In the genomic region with DNA sequence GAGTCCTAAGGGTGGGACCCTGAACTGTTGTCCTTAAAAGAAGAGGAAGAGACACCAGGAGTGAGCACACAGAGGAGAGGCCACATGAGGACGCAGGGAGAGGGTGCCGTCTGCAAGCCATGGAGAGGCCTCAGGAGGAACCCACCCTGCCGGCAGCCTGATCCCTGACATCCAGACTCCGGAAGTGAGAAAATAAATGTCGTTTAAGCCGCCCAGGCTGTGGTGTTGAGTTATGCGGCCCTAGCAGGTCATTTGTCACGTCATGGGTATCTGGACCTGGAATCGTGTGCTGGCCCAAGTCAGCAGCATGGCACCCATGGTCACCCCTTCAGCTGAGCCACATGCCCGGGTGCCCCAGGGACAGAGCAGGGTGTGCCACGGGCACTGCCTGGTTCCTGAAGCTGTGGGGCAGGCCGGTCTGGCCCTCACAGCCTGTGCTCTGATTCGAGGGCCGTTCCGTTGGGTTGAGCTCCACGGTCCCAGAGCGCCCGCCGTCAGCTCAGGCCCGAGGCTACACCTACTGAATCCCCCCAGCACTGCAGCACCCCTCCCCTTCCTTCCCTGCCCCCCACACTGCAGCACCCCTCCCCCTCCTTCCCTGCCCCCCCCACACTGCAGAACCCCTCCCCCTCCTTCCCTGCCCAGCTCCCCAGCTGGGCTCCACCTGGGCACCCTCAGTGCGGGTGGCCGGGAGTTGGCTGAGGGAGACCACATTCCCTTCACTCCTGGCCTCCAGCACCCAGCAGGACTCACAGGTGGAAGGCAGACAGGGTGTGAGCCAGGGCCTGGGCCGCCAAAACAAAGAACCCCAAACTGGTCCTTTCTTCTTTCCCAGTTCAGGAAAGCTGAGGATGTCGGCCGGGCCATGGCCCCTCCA, we compare ENCODE assay signal across 11 cellular contexts. TPM values are rescaled to one million over a fixed set of nuclear protein-coding genes. Genes with fewer than 3 reads are reported as not detected.
A peak's percentile ranks its signal among the peaks of the same experiment; 100 is the strongest.
DNase-seq lines count a peak whose midpoint lies in the region; ATAC-seq, FAIRE-seq and TF ChIP-seq lines count a peak whose summit lies in the region.
"Had no signal": no experiment of that assay in that cellular context is flagged by ENCODE, and none has a peak within 500 bp of the region (broad histone marks: within the 10 kb centered on the region; RNA-seq: fewer than 3 reads in every experiment).

No MANE protein-coding gene starts in this region.

- no peak overlapping the region for H2BK12ac ChIP-seq in H1 (ENCODE audit: low read depth, low read length)

- ATAC-seq in activated CD4-positive, alpha-beta T cell treated with anti-CD3 and anti-CD28 coated beads for 36 hours = no peak

- WGBS in H1 (ENCODE audit: extremely low coverage in 1 of 2, insufficient coverage in 1 of 2, insufficient read length in 1 of 2, insufficient replicate concordance in 2 of 2, low coverage in 1 of 2, low lambda C conversion rate in 2 of 2, missing lambda C conversion rate in 1 of 2), 2 experiments = 92% methylated on average over 18 of the region's 25 CpGs; no CpG with 5 or more reads in 1 of the 2 experiments
- 69 to 79% (median 77%) methylated on average over 19 to 25 of the region's 25 CpGs for WGBS in spleen, 5 donors
- WGBS in ovary, 3 donors = 69 to 81% (median 71%) methylated on average over 15 to 25 of the region's 25 CpGs

- H2AFZ ChIP-seq in H1 (ENCODE audit: low read length) = no peak overlapping the region

- no peak overlapping the region for H3K9ac ChIP-seq in H1 (replicated peaks in 1 of 4; ENCODE audit: extremely low read depth in 1 of 4, low read depth in 3 of 4, low read length in 3 of 4)

- H3K4me3 Mint-ChIP-seq in activated CD4-positive, alpha-beta T cell treated with anti-CD3 and anti-CD28 coated beads for 36 hours = no peak overlapping the region

- CTCF ChIA-PET in activated CD4-positive, alpha-beta T cell treated with anti-CD3 and anti-CD28 coated beads for 36 hours (lab: Charles Lee) = interaction anchor here (1.0 to 2.0 kb wide), 2 partner anchors 9 to 106 kb away, joined by 3 to 8 read pairs; no protein-coding TSS in a partner anchor
- CTCF ChIA-PET in H1 (lab: Charles Lee; ENCODE audit: partially characterized antibody) = interaction anchor here (1.1 kb wide), 1 partner anchor 22 kb away, joined by 3 read pairs; no protein-coding TSS in a partner anchor

- H3K27me3 ChIP-seq in H1 (replicated peaks in 1 of 4; ENCODE audit: control insufficient read depth in 3 of 4, extremely low read depth in 1 of 4, insufficient read depth in 3 of 4, low read length in 3 of 4) (peaks cover 2 to 21% (median 13%) of the 10 kb centered on the region in 4 experiments), spleen (replicated peaks in 1 of 7) (no peaks in the 10 kb centered on the region), ovary (no peaks in the 10 kb centered on the region)

- no peak overlapping the region for H4K8ac ChIP-seq in H1 (ENCODE audit: extremely low read depth, insufficient read depth, low read length)

- no peak overlapping the region for H3K23ac ChIP-seq in H1 (ENCODE audit: insufficient read length)

- H3K9me3 ChIP-seq in H1 (ENCODE audit: insufficient read depth in 2 of 2, low read depth in 1 of 2, low read length in 1 of 2) = no peaks in the 10 kb centered on the region; a peak in 1 of 4 replicates
- H3K9me3 ChIP-seq in spleen = no peaks in the 10 kb centered on the region
- no peaks in the 10 kb centered on the region for H3K9me3 ChIP-seq in ovary

- H3K79me1 ChIP-seq in H1 (ENCODE audit: low read depth, low read length) = no peaks in the 10 kb centered on the region

- H3K4me1 Mint-ChIP-seq in activated CD4-positive, alpha-beta T cell treated with anti-CD3 and anti-CD28 coated beads for 36 hours = peaks cover 35% of the 10 kb centered on the region

- POLR2A ChIA-PET in activated CD4-positive, alpha-beta T cell treated with anti-CD3 and anti-CD28 coated beads for 36 hours (lab: Charles Lee) = no interaction called here
- POLR2A ChIA-PET in H1 (lab: Charles Lee; ENCODE audit: partially characterized antibody) = interaction anchor here (0.6 to 3.6 kb wide), 3 partner anchors 14 to 21 kb away, joined by 3 to 11 read pairs (median 4); a partner anchor contains a TSS

- no peak for TF ChIP-seq RAD21 in H1 (IDR thresholded peaks at IDR 0.05 in 1 of 2, conservative IDR thresholded peaks at IDR 0.05 in 1 of 2; ENCODE audit: low read depth in 2 of 2, low read length in 2 of 2)

- no peak overlapping the region for H3K56ac ChIP-seq in H1 (replicated peaks; ENCODE audit: insufficient read length, low read depth, low read length)

- H3K27ac ChIP-seq in H1 (ENCODE audit: low read depth, low read length) (no peak overlapping the region), spleen (peak overlapping the region in 7 of 8 donors; percentile 88 to 99 (median 96)), ovary (no peak overlapping the region)

- H4K5ac ChIP-seq in H1 (ENCODE audit: insufficient read length, low read depth, low read length) = no peak overlapping the region

- H3K4ac ChIP-seq in H1 (replicated peaks; ENCODE audit: insufficient read length, low read depth, low read length) = no peak overlapping the region

- H3K4me3 ChIP-seq in H1 (ENCODE audit: extremely low read depth in 1 of 4, insufficient read depth in 2 of 4, low read depth in 3 of 4, low read length in 4 of 4) (no peak overlapping the region), spleen (peak overlapping the region in 1 of 8 donors; percentile 64), ovary (no peak overlapping the region)

- TF ChIP-seq POLR2A in H1 (IDR thresholded peaks at IDR 0.05; ENCODE audit: control extremely low read depth in 1 of 2, low read depth in 2 of 2, low read length in 2 of 2) (no peak), spleen (IDR thresholded peaks at IDR 0.05) (no peak), ovary (IDR thresholded peaks at IDR 0.05) (no peak)

- H3K4me1 ChIP-seq in H1 (replicated peaks in 1 of 4; ENCODE audit: control insufficient read depth in 3 of 4, insufficient read depth in 4 of 4, low read length in 3 of 4) (peaks cover 0 to 4% (median under 1%) of the 10 kb centered on the region in 4 experiments; a peak in 2 of 7 replicates), spleen (peaks cover 37 to 91% (median 59%) of the 10 kb centered on the region in 6 donors), ovary (ENCODE audit: insufficient read depth) (peaks cover 2% of the 10 kb centered on the region)

- peak overlapping the region; percentile 46; the same call in 1 of the 2 replicates for H2BK15ac ChIP-seq in H1 (ENCODE audit: low read length)

- no peaks in the 10 kb centered on the region for H3K79me2 ChIP-seq in H1 (ENCODE audit: control insufficient read depth in 1 of 2, insufficient read depth in 2 of 2, low read length in 2 of 2)

- H3K4me2 ChIP-seq in H1 (ENCODE audit: insufficient read depth in 1 of 2, low read depth in 2 of 2, low read length in 2 of 2) = no peak overlapping the region

- TF ChIP-seq CTCF in H1 (IDR thresholded peaks at IDR 0.05; ENCODE audit: control extremely low read depth in 1 of 3, insufficient read depth in 1 of 3, low read depth in 1 of 3, low read length in 3 of 3) (no peak), spleen (IDR thresholded peaks at IDR 0.05 in 8 of 11, conservative IDR thresholded peaks at IDR 0.05 in 3 of 11) (no peak), ovary (IDR thresholded peaks at IDR 0.05) (no peak)

- TF ChIP-seq EP300 in H1 (IDR thresholded peaks at IDR 0.05; ENCODE audit: borderline replicate concordance in 1 of 2, low read depth in 2 of 2, low read length in 2 of 2) (no peak), ovary (IDR thresholded peaks at IDR 0.05) (no peak)

- no peak overlapping the region for H2BK20ac ChIP-seq in H1 (ENCODE audit: low read length)

- no peak overlapping the region for H2BK5ac ChIP-seq in H1 (ENCODE audit: low read depth, low read length)

- no peak overlapping the region for H3K27ac Mint-ChIP-seq in activated CD4-positive, alpha-beta T cell treated with anti-CD3 and anti-CD28 coated beads for 36 hours

- no peak overlapping the region for H3K14ac ChIP-seq in H1 (ENCODE audit: insufficient read length)

- FAIRE-seq in H1 (lab: Jason Lieb, UNC) = no peak

- H3K36me3 Mint-ChIP-seq in activated CD4-positive, alpha-beta T cell treated with anti-CD3 and anti-CD28 coated beads for 36 hours (ENCODE audit: low read depth) = no peaks in the 10 kb centered on the region

- no peaks in the 10 kb centered on the region for H3K36me3 ChIP-seq in H1 (ENCODE audit: control insufficient read depth in 2 of 4, insufficient read depth in 4 of 4, low read length in 3 of 4)
- no peaks in the 10 kb centered on the region for H3K36me3 ChIP-seq in spleen
- H3K36me3 ChIP-seq in ovary = no peaks in the 10 kb centered on the region

- H3K18ac ChIP-seq in H1 (ENCODE audit: extremely low read depth, low read length) = no peak overlapping the region; the same call in 1 of the 2 replicates

- peaks cover 0 to 2% of the 10 kb centered on the region in 2 experiments for H4K20me1 ChIP-seq in H1 (replicated peaks in 1 of 2; ENCODE audit: control insufficient read depth in 1 of 2, insufficient read depth in 2 of 2, low read length in 2 of 2)

- DNase-seq in activated CD4-positive, alpha-beta T cell treated with anti-CD3 and anti-CD28 coated beads for 36 hours = peak; percentile 57
- DNase-seq in activated CD4-positive, alpha-beta T cell treated with anti-CD3 and anti-CD28 coated beads, Interleukin-2, amount 50 U/mL, for 1 hour = no peak
- DNase-seq in NOMO-1 treated with dmso at 0.1 percent for 144 hours (lab: John Stamatoyannopoulos, UW; ENCODE audit: unreplicated experiment) = peak; percentile 57
- no peak for DNase-seq in H1 (ENCODE audit: low read depth in 1 of 2, low spot score in 2 of 2)
- peak; percentile 80 for DNase-seq in spleen
- DNase-seq in DMS79 (lab: John Stamatoyannopoulos, UW) = no peak
- DNase-seq in iPS-NIHi7 (ENCODE audit: extremely low spot score) = no peak
- DNase-seq in ovary = no peak
- DNase-seq: activated naive CD4-positive, alpha-beta T cell; DMS79 treated with DMSO at 0.1 percent for 48 hours; stimulated activated CD4-positive, alpha-beta T cell treated with anti-CD3 and anti-CD28 coated beads, Interleukin-2, amount 100 ng/mL, for 24 hours had no signal

- intact Hi-C loops in activated CD4-positive, alpha-beta T cell treated with anti-CD3 and anti-CD28 coated beads for 36 hours (cut with DNase I, micrococcal nuclease) = no loop called here
- intact Hi-C loops in spleen (cut with DNase I; ENCODE audit: low total_unique reads) = no loop called here
- intact Hi-C loops in ovary (cut with DNase I) = no loop called here

- H3K27me3 Mint-ChIP-seq in activated CD4-positive, alpha-beta T cell treated with anti-CD3 and anti-CD28 coated beads for 36 hours = no peaks in the 10 kb centered on the region

- H4K91ac ChIP-seq in H1 (replicated peaks; ENCODE audit: insufficient read length, low read length) = no peak overlapping the region

- H2AK5ac ChIP-seq in H1 (ENCODE audit: low read depth, low read length) = no peak overlapping the region

- peaks cover 4% of the 10 kb centered on the region; the same call in 1 of the 2 replicates for H3K23me2 ChIP-seq in H1 (ENCODE audit: low read depth, low read length)

- no peak overlapping the region for H2BK120ac ChIP-seq in H1 (replicated peaks; ENCODE audit: low read depth, low read length)

- no peaks in the 10 kb centered on the region for H3K9me3 Mint-ChIP-seq in activated CD4-positive, alpha-beta T cell treated with anti-CD3 and anti-CD28 coated beads for 36 hours (ENCODE audit: low read depth)

RNA-seq across cellular contexts. Expression of a gene that starts 2.7 kb away (rescaled TPM):
- total RNA-seq in activated CD4-positive, alpha-beta T cell treated with anti-CD3 and anti-CD28 coated beads for 36 hours = 10 to 100 TPM; 41.6 to 43.8 TPM
- total RNA-seq in H1 (2021; fragmentation: NEBNext Ultra II Directional; extraction: Animal tissue kit (Norgen Biotek cat#: 25700)) = 12.6 and 12.9 TPM in 2 replicates
- 8.4 and 10.1 TPM in 2 replicates for polyA plus RNA-seq in H1 (2011; rRNA removed)
- 8.7 TPM for polyA plus RNA-seq in H1 (2011; cell fraction: cytosol; rRNA removed)
- 44.1 TPM for polyA plus RNA-seq in H1 (2011; cell fraction: nucleus; rRNA removed)
- 10.7 to 12.8 TPM (median 12.1 TPM) in 4 replicates for polyA plus RNA-seq in H1 (2012, experiment 1 of 2)
- polyA plus RNA-seq in H1 (2012, experiment 2 of 2) = 6.4 TPM
- 9.8 TPM for polyA plus RNA-seq in H1 (2013, experiment 1 of 2)
- polyA plus RNA-seq in H1 (2013, experiment 2 of 2) = 7.5 TPM
- 7.7 and 10.1 TPM in 2 replicates for polyA minus RNA-seq in H1 (2011; rRNA and poly(A)+ RNA removed)
- 8.0 TPM for polyA minus RNA-seq in H1 (2011; cell fraction: cytosol; rRNA and poly(A)+ RNA removed)
- 20.7 TPM for polyA minus RNA-seq in H1 (2011; cell fraction: nucleus; rRNA and poly(A)+ RNA removed)
- total RNA-seq in spleen = 10 to 100 TPM; 28.8 to 59.6 (median 43.6) TPM
- 100 to 1,000 TPM in 1 of 3 donors, 10 to 100 TPM in 2; 82.4 to 164 (median 83.0) TPM for polyA plus RNA-seq in spleen
- total RNA-seq in ovary = 10 to 100 TPM; 22.9 to 65.0 (median 41.9) TPM
- 10 to 100 TPM in 1 of 2 donors, 1 to 10 TPM in 1; 7.7 to 22.2 TPM for polyA plus RNA-seq in ovary

RNA-seq across cellular contexts. Expression of a gene that starts 13.5 kb away (rescaled TPM):
- total RNA-seq in activated CD4-positive, alpha-beta T cell treated with anti-CD3 and anti-CD28 coated beads for 36 hours = 100 to 1,000 TPM in 1 of 2 experiments, 10 to 100 TPM in 1; 93.2 to 157 TPM
- total RNA-seq in H1 (2021; fragmentation: NEBNext Ultra II Directional; extraction: Animal tissue kit (Norgen Biotek cat#: 25700)) = 3.6 and 3.8 TPM in 2 replicates
- polyA plus RNA-seq in H1 (2011; rRNA removed) (8.7 and 12.2 TPM in 2 replicates), spleen (10 to 100 TPM; 11.1 to 28.2 (median 16.5) TPM), ovary (1 to 10 TPM; 3.5 to 5.0 TPM)
- polyA plus RNA-seq in H1 (2011; cell fraction: cytosol; rRNA removed) = 10.9 TPM
- 11.1 TPM for polyA plus RNA-seq in H1 (2011; cell fraction: nucleus; rRNA removed)
- 4.4 to 12.8 TPM (median 9.7 TPM) in 4 replicates for polyA plus RNA-seq in H1 (2012, experiment 1 of 2)
- 4.5 TPM for polyA plus RNA-seq in H1 (2012, experiment 2 of 2)
- 15.4 TPM for polyA plus RNA-seq in H1 (2013, experiment 1 of 2)
- 12.6 TPM for polyA plus RNA-seq in H1 (2013, experiment 2 of 2)
- 5.7 and 10.2 TPM in 2 replicates for polyA minus RNA-seq in H1 (2011; rRNA and poly(A)+ RNA removed)
- polyA minus RNA-seq in H1 (2011; cell fraction: cytosol; rRNA and poly(A)+ RNA removed) = 18.5 TPM
- 9.7 TPM for polyA minus RNA-seq in H1 (2011; cell fraction: nucleus; rRNA and poly(A)+ RNA removed)
- total RNA-seq in spleen (100 to 1,000 TPM in 3 of 7 donors, 10 to 100 TPM in 4; 41.7 to 185 (median 91.6) TPM), ovary (10 to 100 TPM; 10.5 to 23.2 (median 18.0) TPM)

RNA-seq across cellular contexts. Expression of a gene that starts 58.2 kb away (rescaled TPM):
- 100 to 1,000 TPM; 118 to 182 TPM for total RNA-seq in activated CD4-positive, alpha-beta T cell treated with anti-CD3 and anti-CD28 coated beads for 36 hours
- total RNA-seq in H1 (2021; fragmentation: NEBNext Ultra II Directional; extraction: Animal tissue kit (Norgen Biotek cat#: 25700)) = 103 and 107 TPM in 2 replicates
- polyA plus RNA-seq in H1 (2011; rRNA removed) (73.5 and 114 TPM in 2 replicates), spleen (100 to 1,000 TPM in 1 of 3 donors, 10 to 100 TPM in 2; 46.5 to 122 (median 67.2) TPM), ovary (100 to 1,000 TPM in 1 of 2 donors, 10 to 100 TPM in 1; 81.2 to 134 TPM)
- 90.3 TPM for polyA plus RNA-seq in H1 (2011; cell fraction: cytosol; rRNA removed)
- polyA plus RNA-seq in H1 (2011; cell fraction: nucleus; rRNA removed) = 219 TPM
- 88.4 to 98.7 TPM (median 95.5 TPM) in 4 replicates for polyA plus RNA-seq in H1 (2012, experiment 1 of 2)
- 70.5 TPM for polyA plus RNA-seq in H1 (2012, experiment 2 of 2)
- 70.2 TPM for polyA plus RNA-seq in H1 (2013, experiment 1 of 2)
- polyA plus RNA-seq in H1 (2013, experiment 2 of 2) = 70.1 TPM
- 71.2 and 71.6 TPM in 2 replicates for polyA minus RNA-seq in H1 (2011; rRNA and poly(A)+ RNA removed)
- polyA minus RNA-seq in H1 (2011; cell fraction: cytosol; rRNA and poly(A)+ RNA removed) = 31.2 TPM
- polyA minus RNA-seq in H1 (2011; cell fraction: nucleus; rRNA and poly(A)+ RNA removed) = 60.9 TPM
- total RNA-seq in spleen (100 to 1,000 TPM in 5 of 7 donors, 10 to 100 TPM in 2; 74.3 to 216 (median 160) TPM), ovary (100 to 1,000 TPM in 5 of 7 donors, 10 to 100 TPM in 2; 46.0 to 160 (median 121) TPM)

Comparison
In these comparisons a context has a peak if more than half of its experiments do, and no peak if none do; other contexts are left out.
1. DNase-seq: peak in activated CD4-positive, alpha-beta T cell treated with anti-CD3 and anti-CD28 coated beads for 36 hours (single experiment), NOMO-1 treated with dmso at 0.1 percent for 144 hours (single experiment) and spleen (single experiment); none in activated CD4-positive, alpha-beta T cell treated with anti-CD3 and anti-CD28 coated beads, Interleukin-2, amount 50 U/mL, for 1 hour (single experiment), H1 (0 of 2), DMS79 (single experiment), iPS-NIHi7 (single experiment) and ovary (0 of 5).
2. H3K27ac ChIP-seq: peak in spleen (7 of 8); none in H1 (single experiment) and ovary (0 of 2).